In the genomic region with DNA sequence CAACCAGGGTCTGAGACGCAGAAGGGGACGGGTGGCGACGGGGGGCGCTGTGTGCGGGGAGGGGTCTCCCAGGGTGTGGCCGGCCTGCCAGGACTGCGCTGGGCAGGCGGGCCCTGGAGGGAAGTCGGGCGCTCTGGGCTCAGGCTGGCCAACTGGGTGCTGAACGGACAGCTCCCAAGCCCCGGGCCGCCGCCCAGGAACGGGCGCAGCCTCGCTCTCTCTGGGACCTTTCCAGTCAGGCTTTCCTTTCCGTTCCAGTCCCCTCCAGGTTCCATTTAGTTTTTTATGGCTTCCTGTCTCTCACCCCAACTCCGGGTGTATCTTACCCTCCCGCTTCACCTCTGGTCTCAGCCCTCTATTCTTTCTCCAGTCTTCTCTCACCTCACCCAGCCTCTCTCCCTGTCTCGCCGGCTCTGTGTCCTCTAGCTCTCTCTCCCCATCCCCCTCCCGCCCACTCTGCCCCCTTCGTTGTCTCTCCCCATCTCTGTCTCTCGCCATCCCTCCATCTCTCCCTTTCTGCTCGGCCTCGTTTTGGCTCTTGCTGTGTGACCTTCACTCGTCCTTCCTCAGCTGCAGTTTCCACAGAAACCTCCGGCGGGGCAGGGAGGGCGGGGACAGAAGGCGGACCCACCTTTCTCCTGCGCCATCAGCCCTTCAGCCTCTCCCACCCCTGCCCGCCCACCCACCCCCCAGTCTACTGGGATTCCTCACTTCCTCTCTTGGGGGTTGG, we compare ENCODE assay signal across 8 cellular contexts. TPM values are rescaled to one million over a fixed set of nuclear protein-coding genes. Genes with fewer than 3 reads are reported as not detected.
DNase-seq lines count a peak whose midpoint lies in the region; ATAC-seq and TF ChIP-seq lines count a peak whose summit lies in the region.

No MANE protein-coding gene starts in this region.

- ATAC-seq in PC-3 (peak; percentile 65; the same call in 1 of the 2 replicates), GM18520 (IDR thresholded peaks at IDR 0.05; ENCODE audit: unreplicated experiment) (no peak)
- ATAC-seq in activated naive CD8-positive, alpha-beta T cell treated with anti-CD3 and anti-CD28 coated beads, Interleukin-2, amount 50 U/mL, for 24 hours = no peak

- CTCF ChIA-PET in PC-3 (lab: Charles Lee) = interaction anchor here (0.6 kb wide), 1 partner anchor 38 kb away, joined by 8 read pairs; no protein-coding TSS in a partner anchor

- H3K27me3 ChIP-seq in PC-3 (ENCODE audit: low read length) = peaks cover 35% of the 10 kb centered on the region

- H3K27me3 Mint-ChIP-seq in activated naive CD8-positive, alpha-beta T cell treated with anti-CD3 and anti-CD28 coated beads, Interleukin-2, amount 50 U/mL, for 24 hours = peaks cover 74% of the 10 kb centered on the region

- no peaks in the 10 kb centered on the region for H3K4me1 ChIP-seq in PC-3 (ENCODE audit: insufficient read depth, low read length)

- H3K4me2 ChIP-seq in PC-3 (ENCODE audit: low read length) = no peak overlapping the region

- H3K36me3 Mint-ChIP-seq in activated naive CD8-positive, alpha-beta T cell treated with anti-CD3 and anti-CD28 coated beads, Interleukin-2, amount 50 U/mL, for 24 hours (ENCODE audit: low read depth) = no peaks in the 10 kb centered on the region

- no peaks in the 10 kb centered on the region for H3K36me3 ChIP-seq in PC-3 (ENCODE audit: low read depth, low read length)

- H3K4me3 Mint-ChIP-seq in activated naive CD8-positive, alpha-beta T cell treated with anti-CD3 and anti-CD28 coated beads, Interleukin-2, amount 50 U/mL, for 24 hours = peak overlapping the region; percentile 31

- H3K4me3 ChIP-seq in PC-3 (ENCODE audit: low read length) = no peak overlapping the region

- no peaks in the 10 kb centered on the region for H4K20me1 ChIP-seq in PC-3 (ENCODE audit: low read length)

- no peak overlapping the region for H3K9ac ChIP-seq in PC-3 (ENCODE audit: low read length)

- BruUV-seq in PC-3 (replicated peaks; lab: Mats Ljungman, UMichigan) = no TSS peak

- TF ChIP-seq CTCF in PC-3 (conservative IDR thresholded peaks at IDR 0.05; ENCODE audit: low read depth, low read length) = no peak

- intact Hi-C loops in PC-3 (cut with micrococcal nuclease) = loop anchor here (2.0 kb wide), 1 partner anchor 36 kb away; no protein-coding TSS in a partner anchor

- H3K79me2 ChIP-seq in PC-3 (ENCODE audit: low read length) = no peaks in the 10 kb centered on the region

- H3K9me3 Mint-ChIP-seq in activated naive CD8-positive, alpha-beta T cell treated with anti-CD3 and anti-CD28 coated beads, Interleukin-2, amount 50 U/mL, for 24 hours = no peaks in the 10 kb centered on the region

- H3K4me1 Mint-ChIP-seq in activated naive CD8-positive, alpha-beta T cell treated with anti-CD3 and anti-CD28 coated beads, Interleukin-2, amount 50 U/mL, for 24 hours = peaks cover 37% of the 10 kb centered on the region

- H3K27ac ChIP-seq in PC-3 (ENCODE audit: low read length) = no peak overlapping the region

- no peak overlapping the region for H3K27ac Mint-ChIP-seq in activated naive CD8-positive, alpha-beta T cell treated with anti-CD3 and anti-CD28 coated beads, Interleukin-2, amount 50 U/mL, for 24 hours

- no peaks in the 10 kb centered on the region for H3F3A ChIP-seq in PC-3 (ENCODE audit: low read length, unreplicated experiment)

- H2AFZ ChIP-seq in PC-3 (ENCODE audit: low read length) = no peak overlapping the region

- no peaks in the 10 kb centered on the region for H3K9me3 ChIP-seq in PC-3 (ENCODE audit: low read length)

- H3K9me2 ChIP-seq in PC-3 (replicated peaks; ENCODE audit: low read length) = no peaks in the 10 kb centered on the region

- POLR2A ChIA-PET in PC-3 (lab: Charles Lee; ENCODE audit: unreplicated experiment) = no interaction called here

- peak in 2 of 3 experiments; percentile 48 to 54 for DNase-seq in NCI-H1417 (lab: John Stamatoyannopoulos, UW)
- DNase-seq in NCI-H1417 treated with DMSO at 0.1 percent for 48 hours (lab: John Stamatoyannopoulos, UW) = no peak
- peak; percentile 42 for DNase-seq in PC-3
- DNase-seq in activated naive CD8-positive, alpha-beta T cell treated with anti-CD3 and anti-CD28 coated beads, Interleukin-2, amount 50 U/mL, for 24 hours = peak; percentile 59
- DNase-seq in iPS DF 4.7 (ENCODE audit: extremely low read depth, low spot score) = peak; percentile 30
- peak; percentile 46 for DNase-seq in stimulated activated CD4-positive, alpha-beta T cell treated with anti-CD3 and anti-CD28 coated beads, Interleukin-4, amount 100 ng/mL, for 24 hours
- DNase-seq in NCI-H2029 (lab: John Stamatoyannopoulos, UW) = no peak

RNA-seq across cellular contexts. Expression of gene ATP1A3, which starts 3.3 kb away (rescaled TPM):
- 4.0 and 8.3 TPM in 2 replicates for total RNA-seq in PC-3 (2014; rRNA removed)

RNA-seq across cellular contexts. Expression of gene RABAC1, which starts 38.2 kb away (rescaled TPM):
- 148 and 158 TPM in 2 replicates for total RNA-seq in PC-3 (2014; rRNA removed)

Comparison
In these comparisons a context has a peak if more than half of its experiments do, and no peak if none do; other contexts are left out.
1. DNase-seq: peak in NCI-H1417 (2 of 3), PC-3 (single experiment), activated naive CD8-positive, alpha-beta T cell treated with anti-CD3 and anti-CD28 coated beads, Interleukin-2, amount 50 U/mL, for 24 hours (single experiment), iPS DF 4.7 (single experiment) and stimulated activated CD4-positive, alpha-beta T cell treated with anti-CD3 and anti-CD28 coated beads, Interleukin-4, amount 100 ng/mL, for 24 hours (single experiment); none in NCI-H1417 treated with DMSO at 0.1 percent for 48 hours (single experiment) and NCI-H2029 (single experiment).